Comparison of ENCODE assay signal across 1 cellular context in the genomic region with DNA sequence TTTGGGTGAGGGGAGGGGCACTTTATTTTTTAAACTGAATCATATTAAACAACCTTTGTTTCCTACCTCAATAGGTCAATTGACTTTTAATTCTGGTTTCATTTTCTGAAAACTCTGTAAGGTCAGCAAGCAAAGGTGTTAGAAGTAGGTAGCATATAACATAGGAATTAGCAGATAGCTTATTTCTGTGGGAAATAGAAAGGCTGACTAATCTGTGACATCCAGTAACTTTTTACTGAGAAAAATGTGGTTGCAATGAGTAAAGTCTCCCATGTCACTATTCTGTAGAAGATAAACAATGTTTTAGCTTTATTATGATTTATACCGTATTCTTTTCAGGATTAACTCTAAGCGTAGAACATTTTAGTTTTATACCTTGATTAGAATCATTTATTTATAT.
TF ChIP-seq lines count a peak whose summit lies in the region.

No MANE protein-coding gene starts in this region.

TF ChIP-seq in SK-N-SH, 30 proteins besides CTCF, POLR2A, EP300 and RAD21 (continued from another document):
- TF ChIP-seq ELF1 (IDR thresholded peaks at IDR 0.05) (no peak), RFX5 (IDR thresholded peaks at IDR 0.05; ENCODE audit: low read length) (no peak), CHD2 (IDR thresholded peaks at IDR 0.05; ENCODE audit: low read length, partially characterized antibody) (no peak), FOSL2 (IDR thresholded peaks at IDR 0.05; ENCODE audit: borderline replicate concordance, low read depth) (no peak), GATA2 (CRISPR knock-in tag; IDR thresholded peaks at IDR 0.05) (no peak), EZH2phosphoT487 (IDR thresholded peaks at IDR 0.05; ENCODE audit: borderline replicate concordance, low read depth) (no peak), MEF2A (IDR thresholded peaks at IDR 0.05; ENCODE audit: borderline replicate concordance, low read depth) (no peak), TAF1 (IDR thresholded peaks at IDR 0.05; ENCODE audit: borderline replicate concordance, low read depth, low read length) (no peak), TEAD4 (IDR thresholded peaks at IDR 0.05; ENCODE audit: borderline replicate concordance, insufficient read depth) (no peak)
- TF ChIP-seq, protein P1, sequence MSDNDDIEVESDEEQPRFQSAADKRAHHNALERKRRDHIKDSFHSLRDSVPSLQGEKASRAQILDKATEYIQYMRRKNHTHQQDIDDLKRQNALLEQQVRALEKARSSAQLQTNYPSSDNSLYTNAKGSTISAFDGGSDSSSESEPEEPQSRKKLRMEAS (IDR thresholded peaks at IDR 0.05; ENCODE audit: low read depth): no peak
- TF ChIP-seq, protein P2, sequence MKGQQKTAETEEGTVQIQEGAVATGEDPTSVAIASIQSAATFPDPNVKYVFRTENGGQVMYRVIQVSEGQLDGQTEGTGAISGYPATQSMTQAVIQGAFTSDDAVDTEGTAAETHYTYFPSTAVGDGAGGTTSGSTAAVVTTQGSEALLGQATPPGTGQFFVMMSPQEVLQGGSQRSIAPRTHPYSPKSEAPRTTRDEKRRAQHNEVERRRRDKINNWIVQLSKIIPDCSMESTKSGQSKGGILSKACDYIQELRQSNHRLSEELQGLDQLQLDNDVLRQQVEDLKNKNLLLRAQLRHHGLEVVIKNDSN (IDR thresholded peaks at IDR 0.05; ENCODE audit: borderline replicate concordance, low read depth): no peak
